ENCODE assay signal across 13 cellular contexts in genomic region chr17:64015447-64015846, GRCh38. TPM values are rescaled to one million over a fixed set of nuclear protein-coding genes. Genes with fewer than 3 reads are reported as not detected.
DNase-seq lines count a peak whose midpoint lies in the region; ATAC-seq and TF ChIP-seq lines count a peak whose summit lies in the region.
"Had no signal": no experiment of that assay in that cellular context is flagged by ENCODE, and none has a peak within 500 bp of the region (broad histone marks: within the 10 kb centered on the region; RNA-seq: fewer than 3 reads in every experiment).

No MANE protein-coding gene starts in this region.

- intact Hi-C loops in lower lobe of right lung (cut with DNase I): no loop called here

- H3K9me3 ChIP-seq in BLaER1 (peaks cover 5% of the 10 kb centered on the region; the same call in 1 of the 2 replicates), DND-41 (ENCODE audit: insufficient read depth, low read length, severe bottlenecking) (no peaks in the 10 kb centered on the region), lower lobe of right lung (no peaks in the 10 kb centered on the region)
- H3K9me3 ChIP-seq: BE2C had no signal

- TF ChIP-seq CTCF in DND-41 (IDR thresholded peaks at IDR 0.05; ENCODE audit: borderline replicate concordance, extremely low read depth, low read length, poor library complexity, severe bottlenecking) (no peak), lower lobe of right lung (IDR thresholded peaks at IDR 0.05) (no peak)

- peaks cover 74% of the 10 kb centered on the region for H3K79me2 ChIP-seq in DND-41 (ENCODE audit: insufficient read depth, low read length)

- peaks cover 72% of the 10 kb centered on the region for H3K4me1 ChIP-seq in BLaER1
- H3K4me1 ChIP-seq in DND-41 (ENCODE audit: insufficient read depth, low read length): peaks cover 64% of the 10 kb centered on the region
- peaks cover 42% of the 10 kb centered on the region for H3K4me1 ChIP-seq in lower lobe of right lung
- H3K4me1 ChIP-seq: BE2C had no signal

- H3K4me3 ChIP-seq in BLaER1: peak overlapping the region; percentile 75
- peak overlapping the region in 1 of 2 experiments; percentile 6; a peak in 2 of 4 replicates for H3K4me3 ChIP-seq in DND-41 (ENCODE audit: low read depth in 1 of 2, low read length in 2 of 2)
- no peak overlapping the region for H3K4me3 ChIP-seq in lower lobe of right lung

- peaks cover 24% of the 10 kb centered on the region for H3K36me3 ChIP-seq in BLaER1
- H3K36me3 ChIP-seq in DND-41 (ENCODE audit: insufficient read depth, low read length): no peaks in the 10 kb centered on the region
- H3K36me3 ChIP-seq in lower lobe of right lung: no peaks in the 10 kb centered on the region
- H3K36me3 ChIP-seq: BE2C had no signal

- H3K9ac ChIP-seq in BLaER1 (peak overlapping the region; percentile 80), DND-41 (ENCODE audit: low read depth, low read length) (peak overlapping the region; percentile 28)

- DNase-seq in DND-41 (no peak), lower lobe of right lung (no peak), SIG-M5 treated with dmso at 0.1 percent for 504 hours (lab: John Stamatoyannopoulos, UW; ENCODE audit: unreplicated experiment) (no peak), amniotic stem cell (lab: John Stamatoyannopoulos, UW) (no peak)
- DNase-seq in activated CD8-positive, alpha-beta memory T cell treated with anti-CD3 and anti-CD28 coated beads, Interleukin-2, amount 50 U/mL, for 48 hours: peak; percentile 40
- DNase-seq: BE2C, NCI-H1436 treated with DMSO at 0.1 percent for 48 hours, NCI-H510A had no signal

- ATAC-seq in DND-41 (ENCODE audit: insufficient read depth, low read depth) (no peak), lower lobe of right lung (no peak), GM18873 (IDR thresholded peaks at IDR 0.05; ENCODE audit: low FRiP score, unreplicated experiment) (no peak), GM18870 (IDR thresholded peaks at IDR 0.05; ENCODE audit: unreplicated experiment) (no peak)

- no peaks in the 10 kb centered on the region for H3K27me3 ChIP-seq in BLaER1
- H3K27me3 ChIP-seq in DND-41 (ENCODE audit: insufficient read depth, low read length, poor library complexity): no peaks in the 10 kb centered on the region
- H3K27me3 ChIP-seq in lower lobe of right lung (ENCODE audit: low read depth): no peaks in the 10 kb centered on the region
- H3K27me3 ChIP-seq: BE2C had no signal

- H3K4me2 ChIP-seq in BLaER1: peak overlapping the region; percentile 76
- H3K4me2 ChIP-seq in DND-41 (ENCODE audit: insufficient read depth, low read length): peak overlapping the region; percentile 55

- H4K20me1 ChIP-seq in BLaER1 (peaks cover 27% of the 10 kb centered on the region; the same call in 1 of the 2 replicates), DND-41 (ENCODE audit: insufficient read depth, low read length) (no peaks in the 10 kb centered on the region)

- H2AFZ ChIP-seq in DND-41 (ENCODE audit: low read depth, low read length): no peak overlapping the region

- peak overlapping the region; percentile 99 for H3K27ac ChIP-seq in BLaER1
- peak overlapping the region; percentile 69 for H3K27ac ChIP-seq in DND-41 (ENCODE audit: low read length)
- H3K27ac ChIP-seq in lower lobe of right lung: peak overlapping the region; percentile 65
- H3K27ac ChIP-seq: RWPE1 had no signal

RNA-seq across cellular contexts. Expression of gene ICAM2, which starts 5.0 kb away (rescaled TPM):
- 69.2 TPM for total RNA-seq in lower lobe of right lung

RNA-seq across cellular contexts. Expression of gene PRR29, which starts 17.3 kb away (rescaled TPM):
- 11.3 TPM for total RNA-seq in lower lobe of right lung
- total RNA-seq: bronchial epithelial cell had no signal

RNA-seq across cellular contexts. Expression of gene SCN4A, which starts 42.7 kb away (rescaled TPM):
- total RNA-seq in lower lobe of right lung: 0.18 TPM
